Comparison of ENCODE assay signal across 11 cellular contexts in the genomic region with DNA sequence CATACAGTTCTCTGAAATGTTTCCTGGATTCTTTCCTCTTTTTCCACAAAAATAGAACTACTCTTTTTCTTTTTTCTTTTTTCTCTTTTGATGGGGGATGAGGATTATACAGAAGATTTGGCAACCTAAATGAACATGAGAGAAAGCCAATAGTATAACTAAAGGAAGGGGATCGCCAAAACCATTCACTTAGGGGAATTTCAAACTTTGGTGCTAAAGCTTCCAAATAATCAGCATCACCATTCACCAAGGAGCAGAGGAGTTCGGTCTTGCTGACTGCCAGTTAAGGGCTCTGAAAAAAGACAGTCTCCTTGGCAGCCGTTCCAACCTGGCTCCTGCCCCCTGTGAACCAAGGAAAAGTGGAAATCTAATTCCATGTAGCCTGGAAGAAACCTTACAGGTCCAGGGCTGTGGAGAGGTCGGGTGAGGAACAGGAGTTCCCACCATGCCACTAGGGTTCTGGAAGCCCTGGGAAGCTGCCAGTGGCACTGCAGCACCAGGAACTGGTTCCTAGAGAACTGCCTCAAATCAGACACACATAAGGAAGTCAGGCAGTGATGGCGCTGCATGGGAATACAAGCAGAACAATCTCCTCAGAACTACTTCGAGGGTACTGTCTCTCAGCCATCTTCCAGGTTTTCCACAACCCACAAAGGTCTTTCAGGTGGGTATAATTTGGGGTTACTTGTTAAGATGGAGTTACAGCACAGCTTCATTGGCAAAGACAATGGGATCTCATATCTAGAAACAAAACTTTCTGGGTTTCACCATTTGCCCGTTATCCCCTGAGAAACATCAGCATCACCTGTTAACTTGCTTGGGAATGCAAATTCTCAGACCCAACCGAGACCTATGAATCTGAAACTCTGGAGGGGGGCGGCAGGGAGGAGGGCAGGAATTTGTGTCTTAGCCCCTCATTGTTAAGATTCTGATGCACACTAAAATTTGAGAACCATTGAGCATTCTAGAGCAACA.
A peak's percentile ranks its signal among the peaks of the same experiment; 100 is the strongest.
DNase-seq lines count a peak whose midpoint lies in the region; ATAC-seq and TF ChIP-seq lines count a peak whose summit lies in the region.
"Had no signal": no experiment of that assay in that cellular context is flagged by ENCODE, and none has a peak within 500 bp of the region (broad histone marks: within the 10 kb centered on the region; RNA-seq: fewer than 3 reads in every experiment).

No MANE protein-coding gene starts in this region.

- H3K9me3 ChIP-seq in mesodermal cell (ENCODE audit: control insufficient read depth, low read length) (no peaks in the 10 kb centered on the region), transverse colon (no peaks in the 10 kb centered on the region)
- H3K9me3 ChIP-seq: left lung had no signal

- no peak for TF ChIP-seq CTCF in transverse colon (IDR thresholded peaks at IDR 0.05)
- TF ChIP-seq CTCF in GM13976 (IDR thresholded peaks at IDR 0.05; ENCODE audit: borderline replicate concordance, control extremely low read depth, extremely low read depth, insufficient read depth, missing control alignments) = no peak

- H3K27me3 ChIP-seq in transverse colon = no peaks in the 10 kb centered on the region
- H3K27me3 ChIP-seq: left lung had no signal

- H3K27ac ChIP-seq in caudate nucleus (ENCODE audit: low read depth, low read length) = peak overlapping the region; percentile 50
- H3K27ac ChIP-seq in mesodermal cell (ENCODE audit: low read depth, low read length, severe bottlenecking) = peak overlapping the region; percentile 10
- H3K27ac ChIP-seq in transverse colon = peak overlapping the region; percentile 15 to 59 (median 48)
- H3K27ac ChIP-seq: 22Rv1 had no signal

- in situ Hi-C loops in transverse colon (cut with MboI; ENCODE audit: low pct_ligation_motif_present in 1 of 4, low pct_unique_long_range_greater_than_20kb in 1 of 4, low sequenced_read_pairs in 3 of 4) = no loop called here
- in situ Hi-C loops in GM13976 (cut with MboI; ENCODE audit: low sequenced_read_pairs, unreplicated experiment) = no loop called here

- no peak for ATAC-seq in HG03095 (IDR thresholded peaks at IDR 0.05; ENCODE audit: unreplicated experiment)

- TF ChIP-seq EP300 in transverse colon (IDR thresholded peaks at IDR 0.05; ENCODE audit: low read depth) = no peak

- TF ChIP-seq POLR2A in transverse colon (IDR thresholded peaks at IDR 0.05) = no peak

- peaks cover 23% of the 10 kb centered on the region for H3K4me1 ChIP-seq in mesodermal cell (ENCODE audit: control insufficient read depth, insufficient read depth, low read length, poor library complexity, severe bottlenecking)
- peaks cover 0 to 33% (median 10%) of the 10 kb centered on the region in 4 donors for H3K4me1 ChIP-seq in transverse colon
- H3K4me1 ChIP-seq: left lung had no signal

- no peaks in the 10 kb centered on the region for H3K36me3 ChIP-seq in mesodermal cell (ENCODE audit: control insufficient read depth, insufficient read depth, low read length)
- no peaks in the 10 kb centered on the region for H3K36me3 ChIP-seq in transverse colon
- H3K36me3 ChIP-seq: left lung had no signal

- intact Hi-C loops in transverse colon (cut with DNase I; ENCODE audit: low total_unique reads) = no loop called here

- DNase-seq in DMS 273 (lab: John Stamatoyannopoulos, UW; ENCODE audit: unreplicated experiment) = peak; percentile 41
- no peak for DNase-seq in DMS 273 treated with DMSO at 0.1 percent for 48 hours (lab: John Stamatoyannopoulos, UW)
- DNase-seq in caudate nucleus (lab: John Stamatoyannopoulos, UW) = peak in 16 of 61 donors; percentile 2 to 60 (median 24)
- DNase-seq in transverse colon = no peak
- no peak for DNase-seq in dedifferentiated amniotic fluid mesenchymal stem cell (ENCODE audit: extremely low spot score)
- no peak for DNase-seq in GM13976 (ENCODE audit: low spot score)
- DNase-seq: left lung, NCI-H774 had no signal

- H3K4me3 ChIP-seq in mesodermal cell (ENCODE audit: extremely low read depth, insufficient read depth, low read length, poor library complexity, severe bottlenecking) (no peak overlapping the region), transverse colon (no peak overlapping the region)
- H3K4me3 ChIP-seq: left lung had no signal

- 80 to 90% methylated on average over 5 of the region's 9 CpGs for WGBS in mesodermal cell (ENCODE audit: insufficient coverage in 2 of 2), 2 experiments
- WGBS in transverse colon (ENCODE audit: low coverage in 1 of 2), 2 donors = 79 to 86% methylated on average over 1 to 9 of the region's 9 CpGs
